Comparison of ENCODE assay signal across 20 cellular contexts in the genomic region with DNA sequence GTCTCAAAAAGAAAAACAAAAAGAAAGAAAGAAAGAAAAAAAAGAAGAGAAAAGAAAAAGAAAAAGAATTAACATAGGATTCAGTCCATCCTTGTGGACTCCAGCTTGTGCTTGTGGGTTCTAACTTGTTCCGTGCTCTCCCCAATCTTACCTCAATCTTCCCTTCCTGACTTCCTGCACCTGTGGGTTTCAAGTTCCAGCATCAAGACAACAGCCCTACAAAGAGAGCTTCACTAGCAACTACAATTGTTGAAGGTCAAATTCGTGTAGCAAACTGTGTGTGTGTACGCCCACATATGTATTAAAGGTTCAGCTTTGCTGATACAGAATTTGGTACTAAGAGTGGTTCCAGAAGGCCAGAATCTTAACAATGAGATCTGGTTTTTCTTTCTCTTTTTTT. TPM values are rescaled to one million over a fixed set of nuclear protein-coding genes. Genes with fewer than 3 reads are reported as not detected.
A peak's percentile ranks its signal among the peaks of the same experiment; 100 is the strongest.
DNase-seq lines count a peak whose midpoint lies in the region; ATAC-seq and TF ChIP-seq lines count a peak whose summit lies in the region.
"Had no signal": no experiment of that assay in that cellular context is flagged by ENCODE, and none has a peak within 500 bp of the region (broad histone marks: within the 10 kb centered on the region; RNA-seq: fewer than 3 reads in every experiment).

No MANE protein-coding gene starts in this region.

- no peak overlapping the region for H2BK12ac ChIP-seq in trophoblast cell (ENCODE audit: low read length)

- no peak overlapping the region for H4K91ac ChIP-seq in trophoblast cell (ENCODE audit: low read depth, low read length)

- no peak overlapping the region for H3K4me3 ChIP-seq in osteoblast (ENCODE audit: insufficient read depth, low read length)
- H3K4me3 ChIP-seq in trophoblast cell (ENCODE audit: low read depth, low read length) = no peak overlapping the region
- H3K4me3 ChIP-seq: MG63, Peyer's patch had no signal

- no peak overlapping the region for H4K8ac ChIP-seq in trophoblast cell (ENCODE audit: low read depth, low read length)

- no peak overlapping the region for H4K12ac ChIP-seq in trophoblast cell (ENCODE audit: low read depth, low read length)

- H3K9ac ChIP-seq in trophoblast cell (ENCODE audit: low read length) = no peak overlapping the region
- H3K9ac ChIP-seq: KMS-11 had no signal

- whole genome bisulfite sequencing in trophoblast cell (ENCODE audit: extremely low coverage, insufficient coverage, insufficient read length) = no CpG with 5 or more reads among the region's 3 CpGs

- DNase-seq in activated naive CD4-positive, alpha-beta T cell treated with Interleukin-2 at 50 U/mL for 16 hours = no peak
- no peak for DNase-seq in activated naive CD8-positive, alpha-beta T cell treated with anti-CD3 and anti-CD28 coated beads, Interleukin-2, amount 10 ng/mL, durations not matched to agents 7 days and 5 days
- DNase-seq in osteoblast (ENCODE audit: insufficient read length, low spot score, missing footprints) (peak; percentile 9), trophoblast cell (no peak), NCI-H128 (lab: John Stamatoyannopoulos, UW; ENCODE audit: unreplicated experiment) (no peak)
- DNase-seq: CD4-positive, CD25-positive, alpha-beta regulatory T cell; DMS79; HFFc6; MG63; NCI-H1092 treated with DMSO at 0.1 percent for 48 hours; NCI-H1694 treated with DMSO at 0.1 percent for 48 hours; NCI-H2107; NCI-H2227 treated with DMSO at 0.1 percent for 48 hours; NCI-H524; Peyer's patch had no signal

- no peaks in the 10 kb centered on the region for H3K79me2 ChIP-seq in osteoblast (ENCODE audit: insufficient read depth, low read length)
- H3K79me2 ChIP-seq in trophoblast cell (ENCODE audit: control insufficient read depth, insufficient read depth, low read length, poor library complexity) = no peaks in the 10 kb centered on the region

- H2BK120ac ChIP-seq in trophoblast cell (ENCODE audit: insufficient read depth, low read length, poor library complexity) = no peak overlapping the region

- no peaks in the 10 kb centered on the region for H3K36me3 ChIP-seq in KOPT-K1 (ENCODE audit: insufficient read depth, low read length)
- H3K36me3 ChIP-seq in osteoblast (ENCODE audit: insufficient read depth, low read length) = no peaks in the 10 kb centered on the region
- H3K36me3 ChIP-seq in trophoblast cell (ENCODE audit: control insufficient read depth in 1 of 2, insufficient read depth in 2 of 2, low read length in 2 of 2) = no peaks in the 10 kb centered on the region
- H3K36me3 ChIP-seq: MG63, Peyer's patch had no signal

- H4K20me1 ChIP-seq in osteoblast (ENCODE audit: insufficient read depth, low read length) = no peaks in the 10 kb centered on the region

- peak overlapping the region; percentile 3 for H3K4me3 Mint-ChIP-seq in activated naive CD4-positive, alpha-beta T cell treated with anti-CD3 and anti-CD28 coated beads, Interleukin-2, amount 50 U/mL, for 24 hours
- peak overlapping the region; percentile 41 for H3K4me3 Mint-ChIP-seq in activated naive CD8-positive, alpha-beta T cell treated with anti-CD3 and anti-CD28 coated beads, Interleukin-2, amount 10 ng/mL, durations not matched to agents 7 days and 5 days
- H3K4me3 Mint-ChIP-seq: CD4-positive, CD25-positive, alpha-beta regulatory T cell; HFFc6 had no signal

- no peak overlapping the region for H2AK5ac ChIP-seq in trophoblast cell (ENCODE audit: low read length)

- H3K9me3 Mint-ChIP-seq in activated naive CD4-positive, alpha-beta T cell treated with anti-CD3 and anti-CD28 coated beads, Interleukin-2, amount 50 U/mL, for 24 hours = no peaks in the 10 kb centered on the region
- peaks cover 10% of the 10 kb centered on the region for H3K9me3 Mint-ChIP-seq in activated naive CD8-positive, alpha-beta T cell treated with anti-CD3 and anti-CD28 coated beads, Interleukin-2, amount 10 ng/mL, durations not matched to agents 7 days and 5 days

- no peak overlapping the region for H3K4ac ChIP-seq in trophoblast cell (ENCODE audit: low read depth, low read length)

- H2AFZ ChIP-seq in osteoblast (ENCODE audit: low read length) (no peak overlapping the region), trophoblast cell (ENCODE audit: insufficient read depth, low read length, poor library complexity) (no peak overlapping the region)

- peak overlapping the region; percentile 32 for H3K27ac ChIP-seq in KOPT-K1 (ENCODE audit: low read depth, low read length, poor library complexity, severe bottlenecking)
- no peak overlapping the region for H3K27ac ChIP-seq in osteoblast (ENCODE audit: low read depth, low read length)
- no peak overlapping the region for H3K27ac ChIP-seq in trophoblast cell (ENCODE audit: low read depth, low read length)
- H3K27ac ChIP-seq: KMS-11, Peyer's patch had no signal

- H3K27me3 ChIP-seq in osteoblast (ENCODE audit: insufficient read depth, low read length) (peaks cover 5% of the 10 kb centered on the region), trophoblast cell (ENCODE audit: insufficient read depth, low read length) (no peaks in the 10 kb centered on the region)
- H3K27me3 ChIP-seq: MG63, Peyer's patch had no signal

- no peak overlapping the region for H2BK5ac ChIP-seq in trophoblast cell (ENCODE audit: low read depth, low read length, poor library complexity)

- no peaks in the 10 kb centered on the region for H3K79me1 ChIP-seq in trophoblast cell (ENCODE audit: low read length)

- peaks cover 8% of the 10 kb centered on the region for H3K9me3 ChIP-seq in KOPT-K1 (ENCODE audit: insufficient read depth, low read length, poor library complexity, severe bottlenecking)
- H3K9me3 ChIP-seq in osteoblast (ENCODE audit: low read depth, low read length) = no peaks in the 10 kb centered on the region
- H3K9me3 ChIP-seq in trophoblast cell (ENCODE audit: insufficient read depth, low read depth, low read length) = peaks cover 4% of the 10 kb centered on the region
- H3K9me3 ChIP-seq: MG63, Peyer's patch had no signal

- H3K4me2 ChIP-seq in osteoblast (ENCODE audit: insufficient read depth, low read length) (no peak overlapping the region), trophoblast cell (ENCODE audit: low read length) (no peak overlapping the region)
- H3K4me2 ChIP-seq: KMS-11 had no signal

- peaks cover 4% of the 10 kb centered on the region for H3K4me1 ChIP-seq in osteoblast (ENCODE audit: insufficient read depth, low read length)
- H3K4me1 ChIP-seq in trophoblast cell (ENCODE audit: control insufficient read depth in 1 of 2, insufficient read depth in 2 of 2, low read length in 2 of 2) = no peaks in the 10 kb centered on the region
- H3K4me1 ChIP-seq: Peyer's patch had no signal

- POLR2A ChIA-PET in activated naive CD8-positive, alpha-beta T cell treated with anti-CD3 and anti-CD28 coated beads, Interleukin-2, amount 10 ng/mL, durations not matched to agents 7 days and 5 days (lab: Charles Lee) = interaction anchor here (0.9 to 1.7 kb wide), 6 partner anchors 8 to 32 kb away, joined by 3 to 6 read pairs (median 3); a partner anchor contains a TSS

- no peak overlapping the region for H3K27ac Mint-ChIP-seq in activated naive CD4-positive, alpha-beta T cell treated with anti-CD3 and anti-CD28 coated beads, Interleukin-2, amount 50 U/mL, for 24 hours
- H3K27ac Mint-ChIP-seq in activated naive CD8-positive, alpha-beta T cell treated with anti-CD3 and anti-CD28 coated beads, Interleukin-2, amount 10 ng/mL, durations not matched to agents 7 days and 5 days = peak overlapping the region; percentile 39
- H3K27ac Mint-ChIP-seq: CD4-positive, CD25-positive, alpha-beta regulatory T cell; HFFc6 had no signal

- H3K18ac ChIP-seq in trophoblast cell (ENCODE audit: low read length) = no peak overlapping the region

- peaks cover 54% of the 10 kb centered on the region for H3K4me1 Mint-ChIP-seq in activated naive CD4-positive, alpha-beta T cell treated with anti-CD3 and anti-CD28 coated beads, Interleukin-2, amount 50 U/mL, for 24 hours
- H3K4me1 Mint-ChIP-seq in activated naive CD8-positive, alpha-beta T cell treated with anti-CD3 and anti-CD28 coated beads, Interleukin-2, amount 10 ng/mL, durations not matched to agents 7 days and 5 days = peaks cover 25% of the 10 kb centered on the region

- ATAC-seq in activated naive CD8-positive, alpha-beta T cell treated with anti-CD3 and anti-CD28 coated beads, Interleukin-2, amount 10 ng/mL, durations not matched to agents 7 days and 5 days (ENCODE audit: low read depth) = peak; percentile 47
- ATAC-seq: Right ventricle myocardium inferior had no signal

- no peak for TF ChIP-seq CTCF in osteoblast (IDR thresholded peaks at IDR 0.05; ENCODE audit: extremely low read depth, low read depth, low read length)

- no peak overlapping the region for H3K14ac ChIP-seq in trophoblast cell (ENCODE audit: low read length)

- H3K23ac ChIP-seq in trophoblast cell (ENCODE audit: low read length) = no peak overlapping the region

- H3K36me3 Mint-ChIP-seq in activated naive CD4-positive, alpha-beta T cell treated with anti-CD3 and anti-CD28 coated beads, Interleukin-2, amount 50 U/mL, for 24 hours = peaks cover 5% of the 10 kb centered on the region
- H3K36me3 Mint-ChIP-seq in activated naive CD8-positive, alpha-beta T cell treated with anti-CD3 and anti-CD28 coated beads, Interleukin-2, amount 10 ng/mL, durations not matched to agents 7 days and 5 days = peaks cover 6% of the 10 kb centered on the region
- H3K36me3 Mint-ChIP-seq: CD4-positive, CD25-positive, alpha-beta regulatory T cell had no signal

- no peaks in the 10 kb centered on the region for H3K27me3 Mint-ChIP-seq in activated naive CD4-positive, alpha-beta T cell treated with anti-CD3 and anti-CD28 coated beads, Interleukin-2, amount 50 U/mL, for 24 hours
- peaks cover 3% of the 10 kb centered on the region for H3K27me3 Mint-ChIP-seq in activated naive CD8-positive, alpha-beta T cell treated with anti-CD3 and anti-CD28 coated beads, Interleukin-2, amount 10 ng/mL, durations not matched to agents 7 days and 5 days

RNA-seq across cellular contexts. Expression of a gene that starts 25.3 kb away (rescaled TPM):
- 100 to 1,000 TPM; 353 to 360 TPM for total RNA-seq in activated naive CD8-positive, alpha-beta T cell treated with anti-CD3 and anti-CD28 coated beads, Interleukin-2, amount 10 ng/mL, durations not matched to agents 7 days and 5 days
- total RNA-seq in osteoblast = 29.0 and 32.4 TPM in 2 replicates
- 205 and 212 TPM in 2 replicates for polyA plus RNA-seq in trophoblast cell (2013)

RNA-seq across cellular contexts. Expression of a gene that starts 36.8 kb away (rescaled TPM):
- total RNA-seq in activated naive CD8-positive, alpha-beta T cell treated with anti-CD3 and anti-CD28 coated beads, Interleukin-2, amount 10 ng/mL, durations not matched to agents 7 days and 5 days = 1 to 10 TPM; 5.3 to 6.5 TPM
- total RNA-seq in osteoblast = not detected in 2 replicates
- 0.14 and 0.32 TPM in 2 replicates for polyA plus RNA-seq in trophoblast cell (2013)
- total RNA-seq: Peyer's patch, Right ventricle myocardium inferior had no signal

RNA-seq across cellular contexts. Expression of a gene that starts 41.2 kb away (rescaled TPM):
- not detected for total RNA-seq in activated naive CD8-positive, alpha-beta T cell treated with anti-CD3 and anti-CD28 coated beads, Interleukin-2, amount 10 ng/mL, durations not matched to agents 7 days and 5 days
- not detected in 2 replicates for total RNA-seq in osteoblast
- not detected in 2 replicates for polyA plus RNA-seq in trophoblast cell (2013)
- total RNA-seq: H4 had no signal

RNA-seq across cellular contexts. Expression of a gene that starts 45.0 kb away (rescaled TPM):
- total RNA-seq in activated naive CD8-positive, alpha-beta T cell treated with anti-CD3 and anti-CD28 coated beads, Interleukin-2, amount 10 ng/mL, durations not matched to agents 7 days and 5 days = under 1 TPM; 0.28 to 0.44 TPM
- total RNA-seq in osteoblast = 0.59 and 0.72 TPM in 2 replicates
- 0.22 and 0.33 TPM in 2 replicates for polyA plus RNA-seq in trophoblast cell (2013)
- total RNA-seq: H4 had no signal
- polyA plus RNA-seq: CD4-positive, CD25-positive, alpha-beta regulatory T cell had no signal

RNA-seq across cellular contexts. Expression of a gene that starts 48.7 kb away (rescaled TPM):
- not detected for total RNA-seq in activated naive CD8-positive, alpha-beta T cell treated with anti-CD3 and anti-CD28 coated beads, Interleukin-2, amount 10 ng/mL, durations not matched to agents 7 days and 5 days
- total RNA-seq in osteoblast = not detected in 2 replicates
- polyA plus RNA-seq in trophoblast cell (2013) = not detected in 2 replicates
- total RNA-seq: CD4-positive, CD25-positive, alpha-beta regulatory T cell; H4; HFFc6; Peyer's patch; Right ventricle myocardium inferior had no signal
- polyA plus RNA-seq: CD4-positive, CD25-positive, alpha-beta regulatory T cell had no signal

Comparison
In these comparisons a context has a peak if more than half of its experiments do, and no peak if none do; other contexts are left out.
1. RNA of a gene that starts 25.3 kb away (total RNA-seq): 353 to 360 TPM in activated naive CD8-positive, alpha-beta T cell treated with anti-CD3 and anti-CD28 coated beads, Interleukin-2, amount 10 ng/mL, durations not matched to agents 7 days and 5 days; 29.0 to 32.4 TPM in osteoblast; every median in the first group is over 10 times any median in the second.